In genomic region chr7:55043691-55044090, GRCh38 we compare ENCODE assay signal across 24 cellular contexts. TPM values are rescaled to one million over a fixed set of nuclear protein-coding genes. Genes with fewer than 3 reads are reported as not detected.
DNase-seq lines count a peak whose midpoint lies in the region; ATAC-seq and TF ChIP-seq lines count a peak whose summit lies in the region.
"Had no signal": no experiment of that assay in that cellular context is flagged by ENCODE, and none has a peak within 500 bp of the region (broad histone marks: within the 10 kb centered on the region; RNA-seq: fewer than 3 reads in every experiment).

No MANE protein-coding gene starts in this region.

- H3K9me3 ChIP-seq in esophagus muscularis mucosa, result no peaks in the 10 kb centered on the region
- H3K9me3 ChIP-seq in muscle layer of colon (ENCODE audit: low read length), result no peaks in the 10 kb centered on the region
- no peaks in the 10 kb centered on the region for H3K9me3 ChIP-seq in thyroid gland
- no peaks in the 10 kb centered on the region for H3K9me3 ChIP-seq in colonic mucosa
- H3K9me3 ChIP-seq: adrenal gland had no signal

- peaks cover 22 to 86% (median 76%) of the 10 kb centered on the region in 4 donors for H3K4me1 ChIP-seq in esophagus muscularis mucosa
- H3K4me1 ChIP-seq in muscle layer of colon (ENCODE audit: insufficient read depth, low read length), result peaks cover 31% of the 10 kb centered on the region
- peaks cover 30 to 31% of the 10 kb centered on the region in 2 donors for H3K4me1 ChIP-seq in thyroid gland
- peaks cover 14% of the 10 kb centered on the region for H3K4me1 ChIP-seq in colonic mucosa

- H3K4me3 ChIP-seq in esophagus muscularis mucosa (no peak overlapping the region), muscle layer of colon (ENCODE audit: low read depth in 1 of 2, low read length in 2 of 2) (no peak overlapping the region), thyroid gland (replicated peaks in 1 of 3) (no peak overlapping the region), colonic mucosa (no peak overlapping the region)
- H3K4me3 ChIP-seq: adrenal gland, cardiac muscle cell, K562, neural progenitor cell had no signal

- DNase-seq in RWPE1 (ENCODE audit: low spot score), result peak; percentile 73
- DNase-seq in esophagus muscularis mucosa (ENCODE audit: extremely low spot score), result no peak
- peak; percentile 59 to 73 for DNase-seq in thyroid gland
- no peak for DNase-seq in colonic mucosa
- no peak for DNase-seq in NCI-H2171 treated with DMSO at 0.1 percent for 48 hours (lab: John Stamatoyannopoulos, UW)
- DNase-seq: activated CD8-positive, alpha-beta memory T cell treated with anti-CD3 and anti-CD28 coated beads, Interleukin-2, amount 50 U/mL, for 48 hours; activated gamma-delta T cell; dermis blood vessel endothelial cell; DMS 273 treated with DMSO at 0.1 percent for 48 hours; left cardiac atrium; NCI-H187; NCI-H226; NCI-H82; OCI-M1; stimulated activated CD4-positive, alpha-beta T cell treated with anti-CD3 and anti-CD28 coated beads, Interleukin-12 subunit alpha, Interleukin-12 subunit beta, amount 100 ng/mL, for 4 hours; T-helper 17 cell had no signal

- TF ChIP-seq POLR2A in esophagus muscularis mucosa (IDR thresholded peaks at IDR 0.05; ENCODE audit: low read depth) (no peak), thyroid gland (IDR thresholded peaks at IDR 0.05) (no peak)

- intact Hi-C loops in esophagus muscularis mucosa (cut with DNase I), result no loop called here
- intact Hi-C loops in thyroid gland (cut with DNase I), result no loop called here
- intact Hi-C loops in colonic mucosa (cut with DNase I), result no loop called here

- TF ChIP-seq EP300 in esophagus muscularis mucosa (IDR thresholded peaks at IDR 0.05), result no peak

- ATAC-seq in HG03520 (IDR thresholded peaks at IDR 0.05; ENCODE audit: unreplicated experiment) (no peak), GM19395 (IDR thresholded peaks at IDR 0.05; ENCODE audit: unreplicated experiment) (no peak)
- ATAC-seq: K562, left cardiac atrium, T-helper 17 cell had no signal

- H3K36me3 ChIP-seq in esophagus muscularis mucosa, result no peaks in the 10 kb centered on the region
- H3K36me3 ChIP-seq in muscle layer of colon (ENCODE audit: insufficient read depth, low read length), result no peaks in the 10 kb centered on the region
- H3K36me3 ChIP-seq in thyroid gland, result no peaks in the 10 kb centered on the region
- H3K36me3 ChIP-seq in colonic mucosa, result no peaks in the 10 kb centered on the region
- H3K36me3 ChIP-seq: adrenal gland, cardiac muscle cell, neural progenitor cell had no signal

- H3K27ac ChIP-seq in RWPE1 (peak overlapping the region; percentile 81), esophagus muscularis mucosa (replicated peaks in 1 of 4) (peak overlapping the region; percentile 75 to 83 (median 80)), muscle layer of colon (ENCODE audit: low read depth, low read length) (peak overlapping the region; percentile 74), thyroid gland (peak overlapping the region; percentile 12 to 71 (median 20)), colonic mucosa (no peak overlapping the region)
- H3K27ac ChIP-seq: cardiac muscle cell, neural progenitor cell, VCaP had no signal

- TF ChIP-seq CTCF in RWPE1 (conservative IDR thresholded peaks at IDR 0.05; ENCODE audit: low read depth), result no peak
- TF ChIP-seq CTCF in esophagus muscularis mucosa (IDR thresholded peaks at IDR 0.05), result no peak
- no peak for TF ChIP-seq CTCF in thyroid gland (IDR thresholded peaks at IDR 0.05)
- no peak for TF ChIP-seq CTCF in colonic mucosa (IDR thresholded peaks at IDR 0.05)

- H3K9ac ChIP-seq in muscle layer of colon (ENCODE audit: low read length), result no peak overlapping the region
- peak overlapping the region in 1 of 2 donors; percentile 35 for H3K9ac ChIP-seq in colonic mucosa (ENCODE audit: low read depth in 2 of 2, low read length in 2 of 2)
- H3K9ac ChIP-seq: neural progenitor cell had no signal

- POLR2A ChIA-PET in RWPE1 (lab: Yijun Ruan, JAX; ENCODE audit: low non-redundant PET), result no interaction called here

- WGBS in esophagus muscularis mucosa, result 88% methylated on average over 2 of the region's 2 CpGs
- 45 to 52% methylated on average over 2 of the region's 2 CpGs for WGBS in thyroid gland, 2 donors

- H3K27me3 ChIP-seq in esophagus muscularis mucosa (no peaks in the 10 kb centered on the region), muscle layer of colon (ENCODE audit: control insufficient read depth in 1 of 2, insufficient read depth in 2 of 2, low read length in 2 of 2) (no peaks in the 10 kb centered on the region), thyroid gland (no peaks in the 10 kb centered on the region), colonic mucosa (no peaks in the 10 kb centered on the region)
- H3K27me3 ChIP-seq: adrenal gland, cardiac muscle cell, neural progenitor cell had no signal

- CTCF ChIA-PET in RWPE1 (lab: Yijun Ruan, JAX), result no interaction called here

RNA-seq across cellular contexts. Expression of gene EGFR, which starts 24.9 kb away (rescaled TPM):
- total RNA-seq in esophagus muscularis mucosa (100 to 1,000 TPM in 2 of 4 donors, 10 to 100 TPM in 2; 79.3 to 125 (median 110) TPM), thyroid gland (10 to 100 TPM; 57.5 to 96.2 (median 84.7) TPM), colonic mucosa (10 to 100 TPM; 57.8 to 63.4 TPM)
- total RNA-seq: T-helper 17 cell had no signal

Comparison
In these comparisons a context has a peak if more than half of its experiments do, and no peak if none do; other contexts are left out.
1. DNase-seq: peak in RWPE1 (single experiment) and thyroid gland (2 of 2); none in esophagus muscularis mucosa (single experiment), colonic mucosa (single experiment) and NCI-H2171 treated with DMSO at 0.1 percent for 48 hours (single experiment).